In the genomic region with DNA sequence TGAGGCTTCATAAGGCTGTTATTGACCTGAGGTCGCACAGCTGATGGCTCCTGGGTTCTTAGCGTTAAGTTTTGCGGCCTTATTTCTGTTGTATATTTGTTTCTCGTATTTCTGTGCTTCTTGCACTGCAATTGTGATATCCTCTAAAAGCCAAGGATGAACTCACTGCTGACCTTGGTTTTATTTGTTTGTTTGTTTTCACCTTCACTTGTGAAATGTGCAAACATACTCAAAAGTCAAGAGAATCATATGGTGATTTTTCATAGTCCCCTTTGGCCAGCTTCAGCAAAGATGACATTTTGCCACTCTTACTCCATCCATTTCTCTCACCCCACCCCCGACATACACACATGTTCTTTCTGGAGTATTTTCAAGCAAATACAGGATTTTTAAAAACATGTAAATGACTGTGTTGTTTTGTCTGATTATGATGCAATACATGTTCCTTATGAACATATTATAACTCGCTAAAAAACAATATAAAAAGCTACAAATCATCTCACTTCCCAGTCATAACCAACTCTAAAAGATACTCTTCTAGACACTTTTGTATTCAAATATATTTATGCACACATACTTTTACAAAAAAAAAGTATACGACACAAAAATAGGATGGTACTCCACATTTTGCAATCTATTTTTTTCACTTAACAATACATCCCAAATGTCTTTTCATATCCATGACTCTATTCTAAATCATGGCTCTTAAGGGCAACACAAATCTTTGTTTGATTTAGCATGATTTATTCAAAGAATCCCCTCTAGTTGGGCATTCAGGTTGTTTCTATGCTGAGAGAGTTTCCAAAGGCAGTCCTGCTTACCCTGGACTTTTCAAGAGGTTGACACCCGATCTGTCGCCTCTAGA, we compare ENCODE assay signal across 1 cellular context.
TF ChIP-seq lines count a peak whose summit lies in the region.

No MANE protein-coding gene starts in this region.

TF ChIP-seq in endothelial cell of umbilical vein, 7 proteins besides CTCF, POLR2A, EP300 and RAD21:
- TF ChIP-seq POLR2AphosphoS5 (IDR thresholded peaks at IDR 0.05; ENCODE audit: insufficient read depth, low read depth, low read length) (no peak), JUN (IDR thresholded peaks at IDR 0.05; ENCODE audit: borderline replicate concordance, insufficient read depth, insufficient read length, low read depth) (no peak), EZH2 (IDR thresholded peaks at IDR 0.05; ENCODE audit: borderline replicate concordance, low read depth, low read length, severe bottlenecking) (no peak), FOS (IDR thresholded peaks at IDR 0.05; ENCODE audit: borderline replicate concordance, insufficient read depth, low read length) (no peak), MYC (IDR thresholded peaks at IDR 0.05; ENCODE audit: low read depth, low read length) (no peak), GATA2 (IDR thresholded peaks at IDR 0.05; ENCODE audit: insufficient read depth, insufficient read length, low read depth, low read length) (no peak)
- TF ChIP-seq, protein P1, sequence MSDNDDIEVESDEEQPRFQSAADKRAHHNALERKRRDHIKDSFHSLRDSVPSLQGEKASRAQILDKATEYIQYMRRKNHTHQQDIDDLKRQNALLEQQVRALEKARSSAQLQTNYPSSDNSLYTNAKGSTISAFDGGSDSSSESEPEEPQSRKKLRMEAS (IDR thresholded peaks at IDR 0.05; ENCODE audit: insufficient read depth, insufficient read length): no peak
